Comparison of ENCODE assay signal across 9 cellular contexts in genomic region chr9:78028926-78029325, GRCh38. TPM values are rescaled to one million over a fixed set of nuclear protein-coding genes. Genes with fewer than 3 reads are reported as not detected.
DNase-seq lines count a peak whose midpoint lies in the region; ATAC-seq and TF ChIP-seq lines count a peak whose summit lies in the region.
"Had no signal": no experiment of that assay in that cellular context is flagged by ENCODE, and none has a peak within 500 bp of the region (broad histone marks: within the 10 kb centered on the region; RNA-seq: fewer than 3 reads in every experiment).

No MANE protein-coding gene starts in this region.

- peaks cover 9% of the 10 kb centered on the region for H3F3A ChIP-seq in smooth muscle cell (ENCODE audit: low read depth)

- H3K9me3 ChIP-seq in HAP-1 (no peaks in the 10 kb centered on the region), smooth muscle cell (replicated peaks; ENCODE audit: low read depth) (no peaks in the 10 kb centered on the region)
- H3K9me3 ChIP-seq: SJSA1 had no signal

- ATAC-seq in HG02973 (IDR thresholded peaks at IDR 0.05; ENCODE audit: unreplicated experiment), result no peak

- POLR2A ChIA-PET in activated CD4-positive, alpha-beta memory T cell treated with anti-CD3 and anti-CD28 coated beads, Interleukin-2, amount 10 ng/mL, durations not matched to agents 7 days and 5 days (lab: Charles Lee), result interaction anchor here (1.7 kb wide), 1 partner anchor 52 kb away, joined by 14 read pairs; no protein-coding TSS in a partner anchor
- POLR2A ChIA-PET in GM10248 (lab: Yijun Ruan, JAX), result no interaction called here

- CTCF ChIA-PET in activated CD4-positive, alpha-beta memory T cell treated with anti-CD3 and anti-CD28 coated beads, Interleukin-2, amount 10 ng/mL, durations not matched to agents 7 days and 5 days (lab: Charles Lee), result interaction anchor here (0.6 to 1.8 kb wide), 6 partner anchors 10 to 187 kb away, joined by 3 to 12 read pairs (median 4); no protein-coding TSS in a partner anchor
- CTCF ChIA-PET in GM10248 (lab: Yijun Ruan, JAX), result no interaction called here

- peak overlapping the region; percentile 87 for H3K4me2 ChIP-seq in smooth muscle cell

- peaks cover 68% of the 10 kb centered on the region for H3K79me2 ChIP-seq in smooth muscle cell (ENCODE audit: low read depth)

- H3K36me3 ChIP-seq in HAP-1 (replicated peaks) (no peaks in the 10 kb centered on the region), smooth muscle cell (ENCODE audit: low read depth) (no peaks in the 10 kb centered on the region)

- in situ Hi-C loops in HAP-1 (cut with MboI; ENCODE audit: low sequenced_read_pairs), result no loop called here

- peaks cover 40% of the 10 kb centered on the region for H3K4me1 Mint-ChIP-seq in activated CD4-positive, alpha-beta memory T cell treated with anti-CD3 and anti-CD28 coated beads, Interleukin-2, amount 10 ng/mL, durations not matched to agents 7 days and 5 days
- peaks cover 24% of the 10 kb centered on the region for H3K4me1 Mint-ChIP-seq in glutamatergic neuron (ENCODE audit: low read depth, unreplicated experiment)

- H3K4me3 ChIP-seq in HAP-1 (peak overlapping the region; percentile 57), smooth muscle cell (peak overlapping the region; percentile 69)

- H3K27me3 Mint-ChIP-seq in activated CD4-positive, alpha-beta memory T cell treated with anti-CD3 and anti-CD28 coated beads, Interleukin-2, amount 10 ng/mL, durations not matched to agents 7 days and 5 days, result no peaks in the 10 kb centered on the region
- H3K27me3 Mint-ChIP-seq in glutamatergic neuron (ENCODE audit: unreplicated experiment), result peaks cover 11% of the 10 kb centered on the region

- H2AFZ ChIP-seq in smooth muscle cell (ENCODE audit: low read depth), result no peak overlapping the region

- TF ChIP-seq CTCF in glutamatergic neuron (IDR thresholded peaks at IDR 0.05; ENCODE audit: partially characterized antibody, unreplicated experiment) (no peak), smooth muscle cell (IDR thresholded peaks at IDR 0.05; ENCODE audit: borderline replicate concordance, insufficient read depth, poor library complexity, severe bottlenecking) (no peak), GM10248 (IDR thresholded peaks at IDR 0.05; ENCODE audit: control extremely low read depth, extremely low read depth, low read depth, missing control alignments) (no peak)

- no peaks in the 10 kb centered on the region for H3K27me3 ChIP-seq in HAP-1 (ENCODE audit: low read depth)
- H3K27me3 ChIP-seq in smooth muscle cell (ENCODE audit: low read depth), result no peaks in the 10 kb centered on the region
- H3K27me3 ChIP-seq: SJSA1 had no signal

- H4K20me1 ChIP-seq in smooth muscle cell (ENCODE audit: low read depth), result peaks cover 67% of the 10 kb centered on the region

- H3K36me3 Mint-ChIP-seq in activated CD4-positive, alpha-beta memory T cell treated with anti-CD3 and anti-CD28 coated beads, Interleukin-2, amount 10 ng/mL, durations not matched to agents 7 days and 5 days (ENCODE audit: low read depth), result peaks cover 9% of the 10 kb centered on the region
- H3K36me3 Mint-ChIP-seq in glutamatergic neuron (ENCODE audit: unreplicated experiment), result no peaks in the 10 kb centered on the region

- H3K27ac ChIP-seq in smooth muscle cell (ENCODE audit: low read depth), result peak overlapping the region; percentile 49
- H3K27ac ChIP-seq: SJSA1 had no signal

- no peak overlapping the region for H3K9ac ChIP-seq in smooth muscle cell (ENCODE audit: low read depth)

- no peak overlapping the region for H3K27ac Mint-ChIP-seq in activated CD4-positive, alpha-beta memory T cell treated with anti-CD3 and anti-CD28 coated beads, Interleukin-2, amount 10 ng/mL, durations not matched to agents 7 days and 5 days
- H3K27ac Mint-ChIP-seq in glutamatergic neuron (ENCODE audit: unreplicated experiment), result no peak overlapping the region

- 93% methylated on average over 1 of the region's 1 CpG for WGBS in smooth muscle cell (ENCODE audit: low lambda C conversion rate)

- DNase-seq in HAP-1 (ENCODE audit: low spot score in 2 of 2) (no peak), glutamatergic neuron (no peak), smooth muscle cell (lab: John Stamatoyannopoulos, UW; ENCODE audit: unreplicated experiment) (no peak), GM10248 (ENCODE audit: extremely low spot score) (no peak)
- DNase-seq in activated CD4-positive, alpha-beta memory T cell treated with anti-CD3 and anti-CD28 coated beads, Interleukin-2, amount 10 ng/mL, durations not matched to agents 7 days and 5 days, result no peak
- DNase-seq in stimulated activated CD4-positive, alpha-beta T cell treated with anti-CD3 and anti-CD28 coated beads, Interleukin-4, amount 100 ng/mL, for 1 hour, result no peak
- DNase-seq: stimulated activated CD4-positive, alpha-beta T cell treated with anti-CD3 and anti-CD28 coated beads, Interleukin-4, amount 100 ng/mL, for 4 hours had no signal

- H3K4me1 ChIP-seq in HAP-1 (peaks cover 18% of the 10 kb centered on the region), smooth muscle cell (ENCODE audit: low read depth) (peaks cover 34% of the 10 kb centered on the region)

- H3K4me3 Mint-ChIP-seq in activated CD4-positive, alpha-beta memory T cell treated with anti-CD3 and anti-CD28 coated beads, Interleukin-2, amount 10 ng/mL, durations not matched to agents 7 days and 5 days, result peak overlapping the region; percentile 91
- peak overlapping the region; percentile 97 for H3K4me3 Mint-ChIP-seq in glutamatergic neuron (ENCODE audit: unreplicated experiment)

- H3K9me3 Mint-ChIP-seq in activated CD4-positive, alpha-beta memory T cell treated with anti-CD3 and anti-CD28 coated beads, Interleukin-2, amount 10 ng/mL, durations not matched to agents 7 days and 5 days, result no peaks in the 10 kb centered on the region
- H3K9me3 Mint-ChIP-seq in glutamatergic neuron (ENCODE audit: unreplicated experiment), result peaks cover 18% of the 10 kb centered on the region

RNA-seq across cellular contexts. Expression of gene GNAQ, which starts 2.7 kb away (rescaled TPM):
- total RNA-seq in activated CD4-positive, alpha-beta memory T cell treated with anti-CD3 and anti-CD28 coated beads, Interleukin-2, amount 10 ng/mL, durations not matched to agents 7 days and 5 days, result 10 to 100 TPM; 28.0 to 28.8 TPM
- 72.8 TPM for total RNA-seq in glutamatergic neuron (ENCODE audit: unreplicated experiment)
- total RNA-seq in smooth muscle cell, result 41.4 and 49.6 TPM in 2 replicates
- 10.9 and 12.5 TPM in 2 replicates for polyA plus RNA-seq in smooth muscle cell
